1 cellular context compared by ENCODE assay signal in genomic region chr9:79568337-79569084, GRCh38.
TF ChIP-seq lines count a peak whose summit lies in the region.

No MANE protein-coding gene starts in this region.

TF ChIP-seq in K562, 482 proteins besides CTCF, POLR2A, EP300 and RAD21:
- TF ChIP-seq ZBTB33 (CRISPR knock-in tag; IDR thresholded peaks at IDR 0.05) (peak; percentile 56; the same call in 1 of the 2 replicates), JUN (IDR thresholded peaks at IDR 0.05; ENCODE audit: borderline replicate concordance, low read depth, low read length) (no peak), JUN (CRISPR knock-in tag; IDR thresholded peaks at IDR 0.05; ENCODE audit: borderline replicate concordance) (no peak)
